Comparison of ENCODE assay signal across 14 cellular contexts in the genomic region with DNA sequence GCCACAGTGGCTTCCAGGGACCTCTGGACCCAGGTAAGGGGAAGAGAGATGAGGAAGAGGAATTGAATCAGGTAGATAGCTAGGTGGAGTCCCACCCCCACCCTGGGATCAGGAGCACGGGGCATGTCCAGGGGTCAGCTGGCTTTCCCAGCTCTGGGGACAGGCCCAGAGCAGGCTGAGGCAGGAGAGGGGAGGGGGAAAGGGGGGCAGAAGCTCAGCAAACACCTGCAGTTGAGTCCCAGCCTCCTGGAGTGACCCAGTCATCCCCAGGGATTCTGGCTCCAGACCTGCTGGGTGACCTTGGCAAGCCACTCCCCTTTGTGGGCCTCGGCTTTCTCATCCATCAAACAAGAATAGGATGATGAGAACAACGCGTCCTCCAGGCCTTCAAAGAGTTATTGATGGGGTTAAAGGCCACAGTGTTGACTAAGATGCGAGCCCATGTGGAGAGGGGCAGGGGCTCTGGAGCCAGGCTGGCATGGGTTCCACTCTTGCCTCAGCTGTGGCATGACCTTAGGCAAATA. TPM values are rescaled to one million over a fixed set of nuclear protein-coding genes. Genes with fewer than 3 reads are reported as not detected.
A peak's percentile ranks its signal among the peaks of the same experiment; 100 is the strongest.
DNase-seq lines count a peak whose midpoint lies in the region; ATAC-seq and TF ChIP-seq lines count a peak whose summit lies in the region.
"Had no signal": no experiment of that assay in that cellular context is flagged by ENCODE, and none has a peak within 500 bp of the region (broad histone marks: within the 10 kb centered on the region; RNA-seq: fewer than 3 reads in every experiment).

No MANE protein-coding gene starts in this region.

- H3K9me3 Mint-ChIP-seq in progenitor cell of endocrine pancreas (ENCODE audit: low read depth): no peaks in the 10 kb centered on the region
- H3K9me3 Mint-ChIP-seq in activated naive CD8-positive, alpha-beta T cell treated with anti-CD3 and anti-CD28 coated beads, Interleukin-2, amount 50 U/mL, for 24 hours: no peaks in the 10 kb centered on the region
- H3K9me3 Mint-ChIP-seq: activated CD4-positive, alpha-beta T cell treated with anti-CD3 and anti-CD28 coated beads, Interleukin-2, amount 10 ng/mL, durations not matched to agents 7 days and 5 days; activated naive CD8-positive, alpha-beta T cell treated with anti-CD3 and anti-CD28 coated beads, Interleukin-2, amount 10 ng/mL, durations not matched to agents 7 days and 5 days; central memory CD8-positive, alpha-beta T cell had no signal

- ATAC-seq in activated naive CD8-positive, alpha-beta T cell treated with anti-CD3 and anti-CD28 coated beads, Interleukin-2, amount 50 U/mL, for 24 hours: no peak
- ATAC-seq in HG03139 (IDR thresholded peaks at IDR 0.05; ENCODE audit: unreplicated experiment): no peak

- peak overlapping the region; percentile 38 for H3K4me3 Mint-ChIP-seq in progenitor cell of endocrine pancreas (ENCODE audit: low read depth)
- no peak overlapping the region for H3K4me3 Mint-ChIP-seq in activated naive CD8-positive, alpha-beta T cell treated with anti-CD3 and anti-CD28 coated beads, Interleukin-2, amount 50 U/mL, for 24 hours
- H3K4me3 Mint-ChIP-seq: activated CD4-positive, alpha-beta T cell treated with anti-CD3 and anti-CD28 coated beads, Interleukin-2, amount 10 ng/mL, durations not matched to agents 7 days and 5 days; activated naive CD8-positive, alpha-beta T cell treated with anti-CD3 and anti-CD28 coated beads, Interleukin-2, amount 10 ng/mL, durations not matched to agents 7 days and 5 days; central memory CD8-positive, alpha-beta T cell had no signal

- DNase-seq in COLO668 (lab: John Stamatoyannopoulos, UW; ENCODE audit: unreplicated experiment) (peak; percentile 53), NCI-H69 (lab: John Stamatoyannopoulos, UW) (peak; percentile 92), islet precursor cell (peak; percentile 72), progenitor cell of endocrine pancreas (ENCODE audit: low spot score, unreplicated experiment) (no peak), activated gamma-delta T cell (lab: John Stamatoyannopoulos, UW) (no peak)
- no peak for DNase-seq in NK-92 treated with Interleukin-12 subunit alpha and Interleukin-12 subunit beta, amount 100 ng/mL, for 24 hours (lab: John Stamatoyannopoulos, UW)
- DNase-seq in activated naive CD8-positive, alpha-beta T cell treated with anti-CD3 and anti-CD28 coated beads, Interleukin-2, amount 50 U/mL, for 24 hours: no peak
- DNase-seq: activated CD4-positive, alpha-beta T cell treated with anti-CD3 and anti-CD28 coated beads, Interleukin-2, amount 10 ng/mL, durations not matched to agents 7 days and 5 days; activated naive CD8-positive, alpha-beta T cell treated with anti-CD3 and anti-CD28 coated beads, Interleukin-2, amount 10 ng/mL, durations not matched to agents 7 days and 5 days; foreskin fibroblast; NCI-H1092 treated with DMSO at 0.1 percent for 48 hours; T1000 had no signal

- peaks cover 64% of the 10 kb centered on the region for H3K4me1 Mint-ChIP-seq in progenitor cell of endocrine pancreas (ENCODE audit: low read depth)
- H3K4me1 Mint-ChIP-seq in activated naive CD8-positive, alpha-beta T cell treated with anti-CD3 and anti-CD28 coated beads, Interleukin-2, amount 50 U/mL, for 24 hours: peaks cover 11% of the 10 kb centered on the region

- peaks cover 2% of the 10 kb centered on the region for H3K36me3 Mint-ChIP-seq in progenitor cell of endocrine pancreas (ENCODE audit: insufficient read depth)
- H3K36me3 Mint-ChIP-seq in activated naive CD8-positive, alpha-beta T cell treated with anti-CD3 and anti-CD28 coated beads, Interleukin-2, amount 50 U/mL, for 24 hours (ENCODE audit: low read depth): no peaks in the 10 kb centered on the region
- H3K36me3 Mint-ChIP-seq: activated naive CD8-positive, alpha-beta T cell treated with anti-CD3 and anti-CD28 coated beads, Interleukin-2, amount 10 ng/mL, durations not matched to agents 7 days and 5 days had no signal

- H3K27me3 Mint-ChIP-seq in progenitor cell of endocrine pancreas: no peaks in the 10 kb centered on the region
- peaks cover 4% of the 10 kb centered on the region for H3K27me3 Mint-ChIP-seq in activated naive CD8-positive, alpha-beta T cell treated with anti-CD3 and anti-CD28 coated beads, Interleukin-2, amount 50 U/mL, for 24 hours
- H3K27me3 Mint-ChIP-seq: central memory CD8-positive, alpha-beta T cell had no signal

- no peak for TF ChIP-seq CTCF in progenitor cell of endocrine pancreas (IDR thresholded peaks at IDR 0.05; ENCODE audit: unreplicated experiment)

- peak overlapping the region; percentile 92 for H3K27ac Mint-ChIP-seq in progenitor cell of endocrine pancreas
- no peak overlapping the region for H3K27ac Mint-ChIP-seq in activated naive CD8-positive, alpha-beta T cell treated with anti-CD3 and anti-CD28 coated beads, Interleukin-2, amount 50 U/mL, for 24 hours
- H3K27ac Mint-ChIP-seq: activated CD4-positive, alpha-beta T cell treated with anti-CD3 and anti-CD28 coated beads, Interleukin-2, amount 10 ng/mL, durations not matched to agents 7 days and 5 days; activated naive CD8-positive, alpha-beta T cell treated with anti-CD3 and anti-CD28 coated beads, Interleukin-2, amount 10 ng/mL, durations not matched to agents 7 days and 5 days had no signal

RNA-seq across cellular contexts. Expression of gene STARD10, which starts 16.0 kb away (rescaled TPM):
- total RNA-seq in progenitor cell of endocrine pancreas: 212 and 220 TPM in 2 replicates

RNA-seq across cellular contexts. Expression of gene ARAP1, which starts 25.6 kb away (rescaled TPM):
- total RNA-seq in progenitor cell of endocrine pancreas: 83.4 and 86.7 TPM in 2 replicates

RNA-seq across cellular contexts. Expression of gene ATG16L2, which starts 36.4 kb away (rescaled TPM):
- 43.8 and 43.9 TPM in 2 replicates for total RNA-seq in progenitor cell of endocrine pancreas

Comparison
In these comparisons a context has a peak if more than half of its experiments do, and no peak if none do; other contexts are left out.
1. DNase-seq: peak in COLO668 (single experiment), NCI-H69 (single experiment) and islet precursor cell (single experiment); none in progenitor cell of endocrine pancreas (single experiment), NK-92 treated with Interleukin-12 subunit alpha and Interleukin-12 subunit beta, amount 100 ng/mL, for 24 hours (single experiment), activated gamma-delta T cell (single experiment) and activated naive CD8-positive, alpha-beta T cell treated with anti-CD3 and anti-CD28 coated beads, Interleukin-2, amount 50 U/mL, for 24 hours (single experiment).